1 cellular context compared by ENCODE assay signal in the genomic region with DNA sequence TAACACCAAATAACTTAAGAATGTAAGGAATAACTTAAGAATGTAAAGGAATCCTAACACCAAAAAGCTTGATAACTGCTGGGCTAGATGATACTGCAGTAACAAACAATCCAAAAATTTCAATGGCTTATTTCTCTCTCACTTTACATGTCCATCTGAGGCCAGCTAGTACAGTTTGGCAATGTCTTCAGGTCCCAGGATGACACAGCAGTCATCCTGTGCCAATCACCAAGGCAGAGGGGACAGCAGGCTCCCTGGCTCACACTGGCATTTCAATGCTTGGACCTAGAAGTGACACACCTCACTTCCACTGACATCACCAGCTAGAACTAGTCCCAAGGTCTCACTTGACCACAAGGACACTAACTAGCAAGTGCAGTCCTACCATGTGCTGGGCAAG.
TF ChIP-seq lines count a peak whose summit lies in the region.

No MANE protein-coding gene starts in this region.

TF ChIP-seq in H1, 55 proteins besides CTCF, POLR2A, EP300 and RAD21 (continued from another document):
- TF ChIP-seq, protein P1, sequence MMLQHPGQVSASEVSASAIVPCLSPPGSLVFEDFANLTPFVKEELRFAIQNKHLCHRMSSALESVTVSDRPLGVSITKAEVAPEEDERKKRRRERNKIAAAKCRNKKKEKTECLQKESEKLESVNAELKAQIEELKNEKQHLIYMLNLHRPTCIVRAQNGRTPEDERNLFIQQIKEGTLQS (IDR thresholded peaks at IDR 0.05; ENCODE audit: insufficient read depth, low read depth, low read length), result no peak
- TF ChIP-seq TEAD4 (IDR thresholded peaks at IDR 0.05; ENCODE audit: low read depth, low read length), result no peak
- TF ChIP-seq, protein P2, sequence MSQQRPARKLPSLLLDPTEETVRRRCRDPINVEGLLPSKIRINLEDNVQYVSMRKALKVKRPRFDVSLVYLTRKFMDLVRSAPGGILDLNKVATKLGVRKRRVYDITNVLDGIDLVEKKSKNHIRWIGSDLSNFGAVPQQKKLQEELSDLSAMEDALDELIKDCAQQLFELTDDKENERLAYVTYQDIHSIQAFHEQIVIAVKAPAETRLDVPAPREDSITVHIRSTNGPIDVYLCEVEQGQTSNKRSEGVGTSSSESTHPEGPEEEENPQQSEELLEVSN (IDR thresholded peaks at IDR 0.05), result no peak
- TF ChIP-seq HDAC2 (IDR thresholded peaks at IDR 0.05; ENCODE audit: borderline replicate concordance in 1 of 2, low read depth in 2 of 2, low read length in 2 of 2), result no peak
TF ChIP-seq in H1: peak in this region for 0.
